8 cellular contexts compared by ENCODE assay signal in genomic region chr1:174040387-174040786, GRCh38. TPM values are rescaled to one million over a fixed set of nuclear protein-coding genes. Genes with fewer than 3 reads are reported as not detected.
DNase-seq lines count a peak whose midpoint lies in the region; TF ChIP-seq lines count a peak whose summit lies in the region.

No MANE protein-coding gene starts in this region.

- no peak for TF ChIP-seq CTCF in smooth muscle cell (IDR thresholded peaks at IDR 0.05; ENCODE audit: borderline replicate concordance, insufficient read depth, poor library complexity, severe bottlenecking)

- no peak overlapping the region for H3K9ac ChIP-seq in smooth muscle cell (ENCODE audit: low read depth)

- no peaks in the 10 kb centered on the region for H3K4me1 ChIP-seq in HAP-1
- H3K4me1 ChIP-seq in smooth muscle cell (ENCODE audit: low read depth), result no peaks in the 10 kb centered on the region

- no peaks in the 10 kb centered on the region for H3K79me2 ChIP-seq in smooth muscle cell (ENCODE audit: low read depth)

- DNase-seq in AG08395 (ENCODE audit: low spot score) (peak; percentile 38), HT1080 (ENCODE audit: low read depth) (peak; percentile 94), NCI-H69 (lab: John Stamatoyannopoulos, UW) (peak; percentile 96), epithelial cell of prostate (ENCODE audit: low read depth, low spot score) (peak; percentile 74), HAP-1 (ENCODE audit: low spot score in 2 of 2) (no peak), smooth muscle cell (lab: John Stamatoyannopoulos, UW; ENCODE audit: unreplicated experiment) (no peak)
- no peak for DNase-seq in stimulated activated naive CD4-positive, alpha-beta T cell treated with Interleukin-2 at 50 U/mL for 16 hours (lab: John Stamatoyannopoulos, UW)
- DNase-seq in activated CD4-positive, CD25-positive, alpha-beta regulatory T cell treated with anti-CD3 and anti-CD28 coated beads, Interleukin-2, amount 50 U/mL, for 72 hours, result no peak

- no peaks in the 10 kb centered on the region for H3K27me3 ChIP-seq in HAP-1 (ENCODE audit: low read depth)
- no peaks in the 10 kb centered on the region for H3K27me3 ChIP-seq in smooth muscle cell (ENCODE audit: low read depth)

- H3K36me3 ChIP-seq in HAP-1 (replicated peaks) (no peaks in the 10 kb centered on the region), smooth muscle cell (ENCODE audit: low read depth) (no peaks in the 10 kb centered on the region)

- H3K4me3 ChIP-seq in HAP-1 (no peak overlapping the region), smooth muscle cell (no peak overlapping the region)

- H3K27ac ChIP-seq in epithelial cell of prostate (no peak overlapping the region), smooth muscle cell (ENCODE audit: low read depth) (no peak overlapping the region)

- no peak overlapping the region for H2AFZ ChIP-seq in smooth muscle cell (ENCODE audit: low read depth)

- H4K20me1 ChIP-seq in smooth muscle cell (ENCODE audit: low read depth), result no peaks in the 10 kb centered on the region

- WGBS in smooth muscle cell (ENCODE audit: low lambda C conversion rate), result 83% methylated on average over 2 of the region's 2 CpGs

- H3F3A ChIP-seq in smooth muscle cell (ENCODE audit: low read depth), result no peaks in the 10 kb centered on the region

- in situ Hi-C loops in HAP-1 (cut with MboI; ENCODE audit: low sequenced_read_pairs), result no loop called here

- H3K4me2 ChIP-seq in smooth muscle cell, result no peak overlapping the region

- no peaks in the 10 kb centered on the region for H3K9me3 ChIP-seq in HAP-1
- H3K9me3 ChIP-seq in smooth muscle cell (replicated peaks; ENCODE audit: low read depth), result no peaks in the 10 kb centered on the region

RNA-seq across cellular contexts. Expression of gene RC3H1, which starts 18.2 kb away (rescaled TPM):
- total RNA-seq in HT1080 (2014; rRNA removed; shearing (Covaris generic)), result 21.1 and 22.4 TPM in 2 replicates
- polyA plus RNA-seq in HT1080 (2015; cell fraction: cytosol; rRNA removed), result 4.6 and 6.1 TPM in 2 replicates
- 9.8 and 10.4 TPM in 2 replicates for polyA plus RNA-seq in HT1080 (2015; cell fraction: nucleus; rRNA removed)
- total RNA-seq in smooth muscle cell, result 20.7 and 21.6 TPM in 2 replicates
- polyA plus RNA-seq in smooth muscle cell, result 3.9 and 4.7 TPM in 2 replicates

Comparison
In these comparisons a context has a peak if more than half of its experiments do, and no peak if none do; other contexts are left out.
1. DNase-seq: peak in AG08395 (single experiment), HT1080 (single experiment), NCI-H69 (single experiment) and epithelial cell of prostate (single experiment); none in HAP-1 (0 of 2), smooth muscle cell (single experiment), stimulated activated naive CD4-positive, alpha-beta T cell treated with Interleukin-2 at 50 U/mL for 16 hours (single experiment) and activated CD4-positive, CD25-positive, alpha-beta regulatory T cell treated with anti-CD3 and anti-CD28 coated beads, Interleukin-2, amount 50 U/mL, for 72 hours (single experiment).